In the genomic region with DNA sequence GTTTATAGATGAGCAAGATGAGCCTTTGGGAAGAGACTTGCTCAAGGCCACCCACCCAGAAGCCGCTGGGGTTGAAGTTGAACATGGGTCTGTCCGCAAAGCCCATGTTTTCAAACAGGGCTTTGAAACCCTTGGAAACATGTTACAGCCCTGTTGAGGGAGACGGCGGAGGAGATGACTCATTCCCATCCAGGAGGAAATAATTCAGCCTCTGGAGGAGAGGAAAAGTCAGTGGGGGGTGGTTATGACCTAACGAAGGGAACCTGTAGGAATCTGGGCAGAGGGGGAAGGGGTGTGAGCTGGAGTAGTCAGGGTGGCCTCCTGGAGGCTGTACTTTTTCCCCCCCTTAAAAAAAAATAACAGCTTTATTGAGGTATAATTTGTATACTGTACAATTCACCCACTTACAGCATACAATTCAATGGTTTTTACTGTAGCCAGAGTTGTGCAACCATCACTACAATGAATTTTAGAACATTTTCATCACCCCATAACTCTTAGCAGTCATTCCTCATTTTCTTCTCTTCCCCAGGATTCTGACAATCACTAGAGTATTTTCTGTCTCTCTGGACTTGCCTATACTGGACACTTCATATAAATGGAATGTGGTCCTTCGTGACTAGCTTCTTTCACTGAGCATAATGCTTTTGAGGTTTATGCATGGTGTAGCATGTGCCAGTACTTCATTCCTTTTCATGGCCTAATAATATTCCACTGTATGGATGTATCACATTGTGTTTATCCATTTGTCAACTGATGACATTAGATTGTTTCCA, we compare ENCODE assay signal across 9 cellular contexts. TPM values are rescaled to one million over a fixed set of nuclear protein-coding genes. Genes with fewer than 3 reads are reported as not detected.
DNase-seq lines count a peak whose midpoint lies in the region; ATAC-seq, FAIRE-seq and TF ChIP-seq lines count a peak whose summit lies in the region.
"Had no signal": no experiment of that assay in that cellular context is flagged by ENCODE, and none has a peak within 500 bp of the region (broad histone marks: within the 10 kb centered on the region; RNA-seq: fewer than 3 reads in every experiment).

No MANE protein-coding gene starts in this region.

- H3K4me3 ChIP-seq in AG04449 (ENCODE audit: low read depth, low read length) (no peak overlapping the region), mesodermal cell (ENCODE audit: extremely low read depth, insufficient read depth, low read length, poor library complexity, severe bottlenecking) (no peak overlapping the region)

- peaks cover 4% of the 10 kb centered on the region for H3K36me3 Mint-ChIP-seq in central memory CD8-positive, alpha-beta T cell (ENCODE audit: insufficient read depth)

- peaks cover 30% of the 10 kb centered on the region for H3K4me1 Mint-ChIP-seq in central memory CD8-positive, alpha-beta T cell

- CTCF ChIA-PET in AG04449 (lab: Yijun Ruan, JAX), result interaction anchor here (0.6 to 0.7 kb wide), 3 partner anchors 16 to 214 kb away, joined by 3 read pairs; no protein-coding TSS in a partner anchor

- DNase-seq in AG04449 (ENCODE audit: low read depth, low spot score) (peak; percentile 85), HTR-8/SVneo (ENCODE audit: insufficient read length, low spot score) (peak; percentile 82), activated gamma-delta T cell (lab: John Stamatoyannopoulos, UW) (no peak), NCI-H1092 treated with DMSO at 0.1 percent for 48 hours (lab: John Stamatoyannopoulos, UW) (no peak)
- no peak for DNase-seq in central memory CD8-positive, alpha-beta T cell (ENCODE audit: low spot score in 2 of 2)
- no peak for DNase-seq in activated CD4-positive, CD25-positive, alpha-beta regulatory T cell (lab: John Stamatoyannopoulos, UW)
- DNase-seq in activated CD4-positive, alpha-beta T cell treated with anti-CD3 and anti-CD28 coated beads for 48 hours, result no peak

- no peaks in the 10 kb centered on the region for H3K27me3 Mint-ChIP-seq in central memory CD8-positive, alpha-beta T cell

- no peak overlapping the region for H3K27ac Mint-ChIP-seq in central memory CD8-positive, alpha-beta T cell (ENCODE audit: low read depth)

- no peak for TF ChIP-seq CTCF in AG04449 (IDR thresholded peaks at IDR 0.05; ENCODE audit: insufficient read depth, low read length, missing control alignments)

- H3K4me3 Mint-ChIP-seq in central memory CD8-positive, alpha-beta T cell, result peak overlapping the region; percentile 81

- POLR2A ChIA-PET in AG04449 (lab: Yijun Ruan, JAX), result no interaction called here

- no peaks in the 10 kb centered on the region for H3K36me3 ChIP-seq in mesodermal cell (ENCODE audit: control insufficient read depth, insufficient read depth, low read length)

- no peaks in the 10 kb centered on the region for H3K9me3 Mint-ChIP-seq in central memory CD8-positive, alpha-beta T cell

- peak; percentile 77 for FAIRE-seq in HTR-8/SVneo (lab: Jason Lieb, UNC)

- no peak for ATAC-seq in central memory CD8-positive, alpha-beta T cell (replicated peaks; ENCODE audit: extremely low read depth, poor library complexity, severe bottlenecking)

- WGBS in mesodermal cell (ENCODE audit: insufficient coverage in 2 of 2), 2 experiments, result 58 to 60% methylated on average over 4 of the region's 6 CpGs

- peaks cover 23% of the 10 kb centered on the region for H3K4me1 ChIP-seq in mesodermal cell (ENCODE audit: control insufficient read depth, insufficient read depth, low read length, poor library complexity, severe bottlenecking)

- H3K9me3 ChIP-seq in mesodermal cell (ENCODE audit: control insufficient read depth, low read length), result no peaks in the 10 kb centered on the region

- peak overlapping the region; percentile 84 for H3K27ac ChIP-seq in mesodermal cell (ENCODE audit: low read depth, low read length, severe bottlenecking)

RNA-seq across cellular contexts. Expression of gene RIN3, which starts 1.9 kb away (rescaled TPM):
- 11.1 TPM for polyA plus RNA-seq in mesodermal cell (2013, experiment 1 of 2)
- 9.1 TPM for polyA plus RNA-seq in mesodermal cell (2013, experiment 2 of 2)
- polyA plus RNA-seq: neural cell had no signal

Comparison
In these comparisons a context has a peak if more than half of its experiments do, and no peak if none do; other contexts are left out.
1. DNase-seq: peak in AG04449 (single experiment) and HTR-8/SVneo (single experiment); none in central memory CD8-positive, alpha-beta T cell (0 of 2), activated CD4-positive, CD25-positive, alpha-beta regulatory T cell (0 of 4), activated gamma-delta T cell (single experiment), activated CD4-positive, alpha-beta T cell treated with anti-CD3 and anti-CD28 coated beads for 48 hours (single experiment) and NCI-H1092 treated with DMSO at 0.1 percent for 48 hours (single experiment).